In genomic region chr5:151058301-151058700, GRCh38 we compare ENCODE assay signal across 14 cellular contexts. TPM values are rescaled to one million over a fixed set of nuclear protein-coding genes. Genes with fewer than 3 reads are reported as not detected.
DNase-seq lines count a peak whose midpoint lies in the region; ATAC-seq and TF ChIP-seq lines count a peak whose summit lies in the region.
"Had no signal": no experiment of that assay in that cellular context is flagged by ENCODE, and none has a peak within 500 bp of the region (broad histone marks: within the 10 kb centered on the region; RNA-seq: fewer than 3 reads in every experiment).

No MANE protein-coding gene starts in this region.

- no peaks in the 10 kb centered on the region for H3K9me3 Mint-ChIP-seq in activated CD4-positive, alpha-beta memory T cell treated with anti-CD3 and anti-CD28 coated beads for 36 hours
- H3K9me3 Mint-ChIP-seq in activated CD4-positive, alpha-beta memory T cell treated with anti-CD3 and anti-CD28 coated beads, Interleukin-2, amount 10 ng/mL, durations not matched to agents 7 days and 5 days, result no peaks in the 10 kb centered on the region
- H3K9me3 Mint-ChIP-seq in endothelial cell (ENCODE audit: unreplicated experiment), result no peaks in the 10 kb centered on the region
- no peaks in the 10 kb centered on the region for H3K9me3 Mint-ChIP-seq in stimulated activated effector memory CD8-positive, alpha-beta T cell treated with anti-CD3 and anti-CD28 coated beads, Interleukin-12 subunit alpha, Interleukin-12 subunit beta, amount 100 ng/mL, for 72 hours

- ATAC-seq in stimulated activated effector memory CD8-positive, alpha-beta T cell treated with anti-CD3 and anti-CD28 coated beads, Interleukin-12 subunit alpha, Interleukin-12 subunit beta, amount 100 ng/mL, for 72 hours, result no peak
- ATAC-seq: left lung had no signal

- H4K20me1 ChIP-seq in MM.1S (ENCODE audit: insufficient read depth, low read length), result no peaks in the 10 kb centered on the region

- no peaks in the 10 kb centered on the region for H3K27me3 Mint-ChIP-seq in activated CD4-positive, alpha-beta memory T cell treated with anti-CD3 and anti-CD28 coated beads for 36 hours
- H3K27me3 Mint-ChIP-seq in activated CD4-positive, alpha-beta memory T cell treated with anti-CD3 and anti-CD28 coated beads, Interleukin-2, amount 10 ng/mL, durations not matched to agents 7 days and 5 days, result no peaks in the 10 kb centered on the region
- peaks cover 9% of the 10 kb centered on the region for H3K27me3 Mint-ChIP-seq in endothelial cell (ENCODE audit: unreplicated experiment)

- H3F3A ChIP-seq in MM.1S (ENCODE audit: insufficient read depth, low read length), result peaks cover 11% of the 10 kb centered on the region

- peak overlapping the region; percentile 94 for H3K27ac Mint-ChIP-seq in activated CD4-positive, alpha-beta memory T cell treated with anti-CD3 and anti-CD28 coated beads for 36 hours
- H3K27ac Mint-ChIP-seq in activated CD4-positive, alpha-beta memory T cell treated with anti-CD3 and anti-CD28 coated beads, Interleukin-2, amount 10 ng/mL, durations not matched to agents 7 days and 5 days, result no peak overlapping the region
- H3K27ac Mint-ChIP-seq in endothelial cell (ENCODE audit: unreplicated experiment), result no peak overlapping the region
- H3K27ac Mint-ChIP-seq in stimulated activated effector memory CD8-positive, alpha-beta T cell treated with anti-CD3 and anti-CD28 coated beads, Interleukin-12 subunit alpha, Interleukin-12 subunit beta, amount 100 ng/mL, for 72 hours, result peak overlapping the region; percentile 60

- no peak overlapping the region for H3K4me3 Mint-ChIP-seq in activated CD4-positive, alpha-beta memory T cell treated with anti-CD3 and anti-CD28 coated beads for 36 hours
- no peak overlapping the region for H3K4me3 Mint-ChIP-seq in activated CD4-positive, alpha-beta memory T cell treated with anti-CD3 and anti-CD28 coated beads, Interleukin-2, amount 10 ng/mL, durations not matched to agents 7 days and 5 days
- no peak overlapping the region for H3K4me3 Mint-ChIP-seq in endothelial cell (ENCODE audit: unreplicated experiment)
- H3K4me3 Mint-ChIP-seq in stimulated activated effector memory CD8-positive, alpha-beta T cell treated with anti-CD3 and anti-CD28 coated beads, Interleukin-12 subunit alpha, Interleukin-12 subunit beta, amount 100 ng/mL, for 72 hours, result no peak overlapping the region

- H3K36me3 ChIP-seq in MM.1S (replicated peaks; ENCODE audit: insufficient read depth, low read length) (no peaks in the 10 kb centered on the region; the same call in none of the 2 replicates), esophagus muscularis mucosa (peaks cover 8 to 100% (median 85%) of the 10 kb centered on the region in 4 donors)

- WGBS in esophagus muscularis mucosa, result 91% methylated on average over 5 of the region's 5 CpGs

- no peaks in the 10 kb centered on the region for H3K9me2 ChIP-seq in MM.1S (replicated peaks; ENCODE audit: insufficient read depth, low read length)

- H3K27ac ChIP-seq in MM.1S (ENCODE audit: low read length) (peak overlapping the region; percentile 86; the same call in 1 of the 2 replicates), esophagus muscularis mucosa (replicated peaks in 1 of 4) (no peak overlapping the region)
- H3K27ac ChIP-seq: hepatocyte had no signal

- H3K4me1 Mint-ChIP-seq in activated CD4-positive, alpha-beta memory T cell treated with anti-CD3 and anti-CD28 coated beads for 36 hours (ENCODE audit: low read depth), result peaks cover 61% of the 10 kb centered on the region
- H3K4me1 Mint-ChIP-seq in activated CD4-positive, alpha-beta memory T cell treated with anti-CD3 and anti-CD28 coated beads, Interleukin-2, amount 10 ng/mL, durations not matched to agents 7 days and 5 days, result peaks cover 32% of the 10 kb centered on the region
- peaks cover 9% of the 10 kb centered on the region for H3K4me1 Mint-ChIP-seq in endothelial cell (ENCODE audit: unreplicated experiment)
- peaks cover 63% of the 10 kb centered on the region for H3K4me1 Mint-ChIP-seq in stimulated activated effector memory CD8-positive, alpha-beta T cell treated with anti-CD3 and anti-CD28 coated beads, Interleukin-12 subunit alpha, Interleukin-12 subunit beta, amount 100 ng/mL, for 72 hours

- H2AFZ ChIP-seq in MM.1S (ENCODE audit: low read length), result no peak overlapping the region
- H2AFZ ChIP-seq: hepatocyte had no signal

- peak; percentile 28; the same call in 1 of the 2 replicates for TF ChIP-seq CTCF in MM.1S (IDR thresholded peaks at IDR 0.05; ENCODE audit: low read length)
- peak; percentile 34 for TF ChIP-seq CTCF in endothelial cell (IDR thresholded peaks at IDR 0.05; ENCODE audit: unreplicated experiment)
- no peak for TF ChIP-seq CTCF in esophagus muscularis mucosa (IDR thresholded peaks at IDR 0.05)

- peaks cover 20% of the 10 kb centered on the region for H3K79me2 ChIP-seq in MM.1S (ENCODE audit: low read length)

- CTCF ChIA-PET in activated CD4-positive, alpha-beta memory T cell treated with anti-CD3 and anti-CD28 coated beads for 36 hours (lab: Charles Lee), result interaction anchor here (0.5 to 13.9 kb wide), 6 partner anchors 9 to 263 kb away, joined by 3 to 382 read pairs (median 4); no protein-coding TSS in a partner anchor
- CTCF ChIA-PET in activated CD4-positive, alpha-beta memory T cell treated with anti-CD3 and anti-CD28 coated beads, Interleukin-2, amount 10 ng/mL, durations not matched to agents 7 days and 5 days (lab: Charles Lee), result interaction anchor here (0.6 to 5.3 kb wide), 6 partner anchors 9 to 106 kb away, joined by 3 to 30 read pairs (median 4); no protein-coding TSS in a partner anchor

- intact Hi-C loops in activated CD4-positive, alpha-beta memory T cell treated with anti-CD3 and anti-CD28 coated beads for 36 hours (cut with micrococcal nuclease), result no loop called here
- intact Hi-C loops in esophagus muscularis mucosa (cut with DNase I), result loop anchor here (10.0 kb wide), 1 partner anchor 186 kb away; no protein-coding TSS in a partner anchor

- H3K36me3 Mint-ChIP-seq in activated CD4-positive, alpha-beta memory T cell treated with anti-CD3 and anti-CD28 coated beads for 36 hours, result peaks cover 90% of the 10 kb centered on the region
- H3K36me3 Mint-ChIP-seq in activated CD4-positive, alpha-beta memory T cell treated with anti-CD3 and anti-CD28 coated beads, Interleukin-2, amount 10 ng/mL, durations not matched to agents 7 days and 5 days (ENCODE audit: low read depth), result peaks cover 81% of the 10 kb centered on the region
- H3K36me3 Mint-ChIP-seq in endothelial cell (ENCODE audit: low read depth, unreplicated experiment), result peaks cover 51% of the 10 kb centered on the region
- peaks cover 100% of the 10 kb centered on the region for H3K36me3 Mint-ChIP-seq in stimulated activated effector memory CD8-positive, alpha-beta T cell treated with anti-CD3 and anti-CD28 coated beads, Interleukin-12 subunit alpha, Interleukin-12 subunit beta, amount 100 ng/mL, for 72 hours

- no peaks in the 10 kb centered on the region for H3K9me3 ChIP-seq in MM.1S (replicated peaks; ENCODE audit: insufficient read depth, low read length)
- no peaks in the 10 kb centered on the region for H3K9me3 ChIP-seq in esophagus muscularis mucosa
- H3K9me3 ChIP-seq: left lung, transverse colon had no signal

- H3K4me1 ChIP-seq in MM.1S (ENCODE audit: low read length) (peaks cover 28% of the 10 kb centered on the region), esophagus muscularis mucosa (peaks cover 34 to 50% (median 45%) of the 10 kb centered on the region in 4 donors)

- H3K9ac ChIP-seq in MM.1S (ENCODE audit: low read length), result no peak overlapping the region

- POLR2A ChIA-PET in activated CD4-positive, alpha-beta memory T cell treated with anti-CD3 and anti-CD28 coated beads for 36 hours (lab: Charles Lee), result no interaction called here
- POLR2A ChIA-PET in activated CD4-positive, alpha-beta memory T cell treated with anti-CD3 and anti-CD28 coated beads, Interleukin-2, amount 10 ng/mL, durations not matched to agents 7 days and 5 days (lab: Charles Lee), result interaction anchor here (0.8 to 3.7 kb wide), 3 partner anchors 21 to 41 kb away, joined by 3 to 11 read pairs (median 4); no protein-coding TSS in a partner anchor

- no peak for DNase-seq in activated CD4-positive, alpha-beta memory T cell treated with anti-CD3 and anti-CD28 coated beads for 36 hours
- no peak for DNase-seq in activated CD4-positive, alpha-beta memory T cell treated with anti-CD3 and anti-CD28 coated beads, Interleukin-2, amount 10 ng/mL, durations not matched to agents 7 days and 5 days
- DNase-seq in MM.1S (no peak), endothelial cell (ENCODE audit: low spot score) (no peak), DMS153 treated with DMSO at 0.1 percent for 48 hours (lab: John Stamatoyannopoulos, UW; ENCODE audit: unreplicated experiment) (no peak), esophagus muscularis mucosa (ENCODE audit: extremely low spot score) (no peak), NCI-H2081 treated with DMSO at 0.1 percent for 48 hours (lab: John Stamatoyannopoulos, UW) (no peak)
- no peak for DNase-seq in stimulated activated effector memory CD8-positive, alpha-beta T cell treated with anti-CD3 and anti-CD28 coated beads, Interleukin-12 subunit alpha, Interleukin-12 subunit beta, amount 100 ng/mL, for 72 hours (ENCODE audit: low spot score in 2 of 2)
- DNase-seq: DMS53, GOT3, NCI-H2171 treated with DMSO at 0.1 percent for 48 hours, transverse colon had no signal

- H3K4me3 ChIP-seq in MM.1S (ENCODE audit: low read length), result no peak overlapping the region; the same call in 1 of the 2 replicates
- H3K4me3 ChIP-seq in esophagus muscularis mucosa, result no peak overlapping the region
- H3K4me3 ChIP-seq: hepatocyte, left lung, transverse colon had no signal

- peak overlapping the region; percentile 33; the same call in 1 of the 2 replicates for H3K4me2 ChIP-seq in MM.1S (ENCODE audit: low read depth, low read length)
- H3K4me2 ChIP-seq: hepatocyte had no signal

- no peak for TF ChIP-seq EP300 in esophagus muscularis mucosa (IDR thresholded peaks at IDR 0.05)

- TF ChIP-seq POLR2A in esophagus muscularis mucosa (IDR thresholded peaks at IDR 0.05; ENCODE audit: low read depth), result no peak

- H3K27me3 ChIP-seq in MM.1S (replicated peaks; ENCODE audit: insufficient read depth, low read length) (no peaks in the 10 kb centered on the region), esophagus muscularis mucosa (no peaks in the 10 kb centered on the region)
- H3K27me3 ChIP-seq: hepatocyte, left lung, transverse colon had no signal

RNA-seq across cellular contexts. Expression of gene TNIP1, which starts 22.5 kb away (rescaled TPM):
- total RNA-seq in activated CD4-positive, alpha-beta memory T cell treated with anti-CD3 and anti-CD28 coated beads for 36 hours, result 100 to 1,000 TPM; 388 to 401 TPM
- 100 to 1,000 TPM; 188 to 201 TPM for total RNA-seq in activated CD4-positive, alpha-beta memory T cell treated with anti-CD3 and anti-CD28 coated beads, Interleukin-2, amount 10 ng/mL, durations not matched to agents 7 days and 5 days
- total RNA-seq in endothelial cell (ENCODE audit: unreplicated experiment), result 76.0 TPM
- total RNA-seq in esophagus muscularis mucosa, result 100 to 1,000 TPM in 3 of 4 donors, 10 to 100 TPM in 1; 91.4 to 136 (median 114) TPM

RNA-seq across cellular contexts. Expression of gene GPX3, which starts 37.9 kb away (rescaled TPM):
- not detected for total RNA-seq in activated CD4-positive, alpha-beta memory T cell treated with anti-CD3 and anti-CD28 coated beads for 36 hours
- not detected for total RNA-seq in activated CD4-positive, alpha-beta memory T cell treated with anti-CD3 and anti-CD28 coated beads, Interleukin-2, amount 10 ng/mL, durations not matched to agents 7 days and 5 days
- total RNA-seq in endothelial cell (ENCODE audit: unreplicated experiment), result 32.5 TPM
- 1,000 to 10,000 TPM; 1,165 to 3,724 (median 1,939) TPM for total RNA-seq in esophagus muscularis mucosa

Comparison
In these comparisons a context has a peak if more than half of its experiments do, and no peak if none do; other contexts are left out.
1. H3K27ac Mint-ChIP-seq: peak in activated CD4-positive, alpha-beta memory T cell treated with anti-CD3 and anti-CD28 coated beads for 36 hours (single experiment) and stimulated activated effector memory CD8-positive, alpha-beta T cell treated with anti-CD3 and anti-CD28 coated beads, Interleukin-12 subunit alpha, Interleukin-12 subunit beta, amount 100 ng/mL, for 72 hours (single experiment); none in activated CD4-positive, alpha-beta memory T cell treated with anti-CD3 and anti-CD28 coated beads, Interleukin-2, amount 10 ng/mL, durations not matched to agents 7 days and 5 days (single experiment) and endothelial cell (single experiment).
2. CTCF ChIP-seq: peak in MM.1S (single experiment) and endothelial cell (single experiment); none in esophagus muscularis mucosa (0 of 3).
3. RNA of gene GPX3, which starts 37.9 kb away (total RNA-seq): 1,165 to 3,724 TPM in esophagus muscularis mucosa; 32.5 TPM in endothelial cell (single experiment), not detected in activated CD4-positive, alpha-beta memory T cell treated with anti-CD3 and anti-CD28 coated beads for 36 hours and not detected in activated CD4-positive, alpha-beta memory T cell treated with anti-CD3 and anti-CD28 coated beads, Interleukin-2, amount 10 ng/mL, durations not matched to agents 7 days and 5 days; every median in the first group is over 10 times any median in the second.